In genomic region chr20:56967916-56968315, GRCh38 we compare ENCODE assay signal across 16 cellular contexts.
A peak's percentile ranks its signal among the peaks of the same experiment; 100 is the strongest.
DNase-seq lines count a peak whose midpoint lies in the region; ATAC-seq and TF ChIP-seq lines count a peak whose summit lies in the region.
"Had no signal": no experiment of that assay in that cellular context is flagged by ENCODE, and none has a peak within 500 bp of the region (broad histone marks: within the 10 kb centered on the region; RNA-seq: fewer than 3 reads in every experiment).

No MANE protein-coding gene starts in this region.

- ATAC-seq in GM23338: peak; percentile 63
- peak; percentile 81 for ATAC-seq in WTC11
- no peak for ATAC-seq in GM18870 (IDR thresholded peaks at IDR 0.05; ENCODE audit: unreplicated experiment)
- ATAC-seq: CD8-positive, alpha-beta T cell had no signal

- peaks cover 29% of the 10 kb centered on the region for H3K4me1 ChIP-seq in GM23338 (ENCODE audit: insufficient read depth)
- H3K4me1 ChIP-seq: BLaER1, Caco-2 had no signal

- 0 out of 2 replicates have a peak, but pooled peaks cover 4% of the 10 kb centered on the region for H3K9me2 ChIP-seq in GM23338 (ENCODE audit: insufficient read depth)

- no peaks in the 10 kb centered on the region for H4K20me1 ChIP-seq in GM23338 (replicated peaks; ENCODE audit: insufficient read depth)
- H4K20me1 ChIP-seq: BLaER1 had no signal

- TF ChIP-seq CTCF in GM23338 (conservative IDR thresholded peaks at IDR 0.05; ENCODE audit: low read depth in 2 of 2) (no peak), WTC11 (IDR thresholded peaks at IDR 0.05) (no peak)

- H3K36me3 ChIP-seq in GM23338 (ENCODE audit: insufficient read depth): no peaks in the 10 kb centered on the region
- H3K36me3 ChIP-seq: BLaER1 had no signal

- no peak overlapping the region for H3K4me3 Mint-ChIP-seq in GM23338
- no peak overlapping the region for H3K4me3 Mint-ChIP-seq in WTC11
- H3K4me3 Mint-ChIP-seq: B cell; CD4-positive, CD25-positive, alpha-beta regulatory T cell; CD8-positive, alpha-beta T cell had no signal

- H3K27me3 Mint-ChIP-seq in GM23338 (ENCODE audit: insufficient read depth, low read depth, poor library complexity) (peaks cover 15% of the 10 kb centered on the region), WTC11 (ENCODE audit: low read depth) (peaks cover 10% of the 10 kb centered on the region)

- no peaks in the 10 kb centered on the region for H3K79me2 ChIP-seq in GM23338 (replicated peaks; ENCODE audit: insufficient read depth)

- H3K9me3 Mint-ChIP-seq in GM23338 (peaks cover 2% of the 10 kb centered on the region; the same call in 1 of the 3 replicates), WTC11 (peaks cover 15% of the 10 kb centered on the region)
- H3K9me3 Mint-ChIP-seq: CD8-positive, alpha-beta T cell had no signal

- CTCF ChIA-PET in WTC11 (lab: Charles Lee): interaction anchor here (1.1 kb wide), 1 partner anchor 338 kb away, joined by 3 read pairs; no protein-coding TSS in a partner anchor

- H3K27ac Mint-ChIP-seq in GM23338 (no peak overlapping the region), WTC11 (no peak overlapping the region)
- H3K27ac Mint-ChIP-seq: B cell; CD4-positive, CD25-positive, alpha-beta regulatory T cell; CD8-positive, alpha-beta T cell had no signal

- no peaks in the 10 kb centered on the region for H3K27me3 ChIP-seq in GM23338 (ENCODE audit: insufficient read depth)
- H3K27me3 ChIP-seq: BLaER1 had no signal

- no peak overlapping the region for H3K4me3 ChIP-seq in GM23338
- H3K4me3 ChIP-seq: BLaER1 had no signal

- peak overlapping the region; percentile 61; the same call in 1 of the 2 replicates for H3K4me2 ChIP-seq in GM23338
- H3K4me2 ChIP-seq: BLaER1 had no signal

- H3K4me1 Mint-ChIP-seq in GM23338 (peaks cover 22% of the 10 kb centered on the region), WTC11 (peaks cover 28% of the 10 kb centered on the region)
- H3K4me1 Mint-ChIP-seq: B cell; CD4-positive, CD25-positive, alpha-beta regulatory T cell had no signal

- POLR2A ChIA-PET in WTC11 (lab: Charles Lee): no interaction called here

- H3F3A ChIP-seq in GM23338 (replicated peaks; ENCODE audit: low read depth): no peaks in the 10 kb centered on the region

- H3K36me3 Mint-ChIP-seq in GM23338 (ENCODE audit: low read depth) (0 out of 3 replicates have a peak, but pooled peaks cover 2% of the 10 kb centered on the region), WTC11 (0 out of 2 replicates have a peak, but pooled peaks cover 5% of the 10 kb centered on the region)
- H3K36me3 Mint-ChIP-seq: CD4-positive, CD25-positive, alpha-beta regulatory T cell; CD8-positive, alpha-beta T cell had no signal

- H2AFZ ChIP-seq in GM23338: no peak overlapping the region

- no peak overlapping the region for H3K27ac ChIP-seq in GM23338 (ENCODE audit: low read depth)
- H3K27ac ChIP-seq: 22Rv1, BLaER1, C4-2B had no signal

- DNase-seq in GM23338 (ENCODE audit: low spot score) (no peak), WTC11 (ENCODE audit: low spot score) (peak; percentile 30), iPS-NIHi11 (ENCODE audit: low spot score) (peak; percentile 34), MV-4-11 (lab: John Stamatoyannopoulos, UW) (no peak), germinal center (ENCODE audit: low spot score) (no peak)
- DNase-seq: Caco-2; CD4-positive, CD25-positive, alpha-beta regulatory T cell; CD8-positive, alpha-beta T cell; DMS153; DND-41; HCEC 1CT had no signal

TF ChIP-seq in GM23338, 12 proteins besides CTCF, POLR2A, EP300 and RAD21 (continues in another document):
- TF ChIP-seq ZNF331 (CRISPR knock-in tag; IDR thresholded peaks at IDR 0.05; ENCODE audit: low read depth) (no peak), STAT1 (IDR thresholded peaks at IDR 0.05; ENCODE audit: unreplicated experiment) (no peak), POLR2AphosphoS5 (IDR thresholded peaks at IDR 0.05; ENCODE audit: low read depth) (no peak), EZH2 (IDR thresholded peaks at IDR 0.05; ENCODE audit: low read depth, unreplicated experiment) (no peak)

TF ChIP-seq in WTC11, 78 proteins besides CTCF, POLR2A, EP300 and RAD21:
- TF ChIP-seq ATF3 (CRISPR knock-in tag; conservative IDR thresholded peaks at IDR 0.05) (no peak), GABPB1 (CRISPR knock-in tag; IDR thresholded peaks at IDR 0.05) (no peak), EMX1 (CRISPR knock-in tag; IDR thresholded peaks at IDR 0.05) (no peak), ZBTB21 (CRISPR knock-in tag; IDR thresholded peaks at IDR 0.05; ENCODE audit: borderline replicate concordance) (no peak), FOXP1 (CRISPR knock-in tag; IDR thresholded peaks at IDR 0.05; ENCODE audit: borderline replicate concordance) (no peak), CBFB (CRISPR knock-in tag; IDR thresholded peaks at IDR 0.05; ENCODE audit: low read depth) (no peak), MAX (CRISPR knock-in tag; IDR thresholded peaks at IDR 0.05) (no peak), FOXJ3 (CRISPR knock-in tag; IDR thresholded peaks at IDR 0.05; ENCODE audit: borderline replicate concordance) (no peak), ZNF219 (CRISPR knock-in tag; IDR thresholded peaks at IDR 0.05; ENCODE audit: borderline replicate concordance) (no peak)
- TF ChIP-seq, protein P1, sequence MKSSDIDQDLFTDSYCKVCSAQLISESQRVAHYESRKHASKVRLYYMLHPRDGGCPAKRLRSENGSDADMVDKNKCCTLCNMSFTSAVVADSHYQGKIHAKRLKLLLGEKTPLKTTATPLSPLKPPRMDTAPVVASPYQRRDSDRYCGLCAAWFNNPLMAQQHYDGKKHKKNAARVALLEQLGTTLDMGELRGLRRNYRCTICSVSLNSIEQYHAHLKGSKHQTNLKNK (CRISPR knock-in tag; IDR thresholded peaks at IDR 0.05): no peak

Comparison
In these comparisons a context has a peak if more than half of its experiments do, and no peak if none do; other contexts are left out.
1. DNase-seq: peak in WTC11 (single experiment) and iPS-NIHi11 (single experiment); none in GM23338 (single experiment), MV-4-11 (single experiment) and germinal center (single experiment).